ENCODE assay signal across 8 cellular contexts in genomic region chr11:35418282-35418846, GRCh38. TPM values are rescaled to one million over a fixed set of nuclear protein-coding genes. Genes with fewer than 3 reads are reported as not detected.
DNase-seq lines count a peak whose midpoint lies in the region; ATAC-seq and TF ChIP-seq lines count a peak whose summit lies in the region.

No MANE protein-coding gene starts in this region.

- no TSS peak for BruUV-seq in OCI-LY7 (replicated peaks; lab: Mats Ljungman, UMichigan)

- H3K9me3 ChIP-seq in OCI-LY7 (ENCODE audit: low read length), result no peaks in the 10 kb centered on the region

- H3K36me3 ChIP-seq in BJ (ENCODE audit: control insufficient read depth, insufficient read depth, low read length) (no peaks in the 10 kb centered on the region; the same call in 1 of the 2 replicates), OCI-LY7 (ENCODE audit: insufficient read depth, low read length) (no peaks in the 10 kb centered on the region)

- peaks cover 12% of the 10 kb centered on the region for H3K27me3 ChIP-seq in BJ (ENCODE audit: control insufficient read depth, insufficient read depth, low read length)

- POLR2A ChIA-PET in BJ (lab: Charles Lee), result no interaction called here
- POLR2A ChIA-PET in OCI-LY7 (lab: Charles Lee), result no interaction called here

- no peaks in the 10 kb centered on the region for H3K9me2 ChIP-seq in OCI-LY7 (ENCODE audit: insufficient read depth, low read length)

- DNase-seq in BJ (ENCODE audit: low read depth) (no peak), caudate nucleus (lab: John Stamatoyannopoulos, UW) (peak in 19 of 61 donors; percentile 3 to 59 (median 28)), nephron progenitor cell (peak; percentile 61), OCI-LY7 (ENCODE audit: low spot score) (no peak), NCI-H226 (no peak)

- no peak for TF ChIP-seq CTCF in BJ (IDR thresholded peaks at IDR 0.05; ENCODE audit: insufficient read depth, low read depth, low read length)
- TF ChIP-seq CTCF in nephron progenitor cell (IDR thresholded peaks at IDR 0.05), result no peak
- TF ChIP-seq CTCF in OCI-LY7 (conservative IDR thresholded peaks at IDR 0.05; ENCODE audit: low read length), result no peak

- H3K36me3 Mint-ChIP-seq in IgD-negative memory B cell, result no peaks in the 10 kb centered on the region
- no peaks in the 10 kb centered on the region for H3K36me3 Mint-ChIP-seq in nephron progenitor cell (ENCODE audit: low read depth)

- H3K4me2 ChIP-seq in OCI-LY7 (ENCODE audit: low read length), result no peak overlapping the region

- H3K4me1 Mint-ChIP-seq in IgD-negative memory B cell (peaks cover 0 to 7% (median 5%) of the 10 kb centered on the region in 3 donors), nephron progenitor cell (peaks cover 59% of the 10 kb centered on the region)

- no peaks in the 10 kb centered on the region for H3K4me1 ChIP-seq in OCI-LY7 (ENCODE audit: insufficient read depth, low read length, poor library complexity, severe bottlenecking)

- H4K20me1 ChIP-seq in OCI-LY7 (ENCODE audit: insufficient read depth, low read length), result no peaks in the 10 kb centered on the region

- H2AFZ ChIP-seq in OCI-LY7 (ENCODE audit: low read length), result no peak overlapping the region

- H3K27me3 Mint-ChIP-seq in IgD-negative memory B cell, result peaks cover 60% of the 10 kb centered on the region
- peaks cover 96% of the 10 kb centered on the region for H3K27me3 Mint-ChIP-seq in nephron progenitor cell (ENCODE audit: low read depth, poor library complexity)

- ATAC-seq in GM21529 (IDR thresholded peaks at IDR 0.05; ENCODE audit: unreplicated experiment), result no peak
- no peak for ATAC-seq in GM19395 (IDR thresholded peaks at IDR 0.05; ENCODE audit: unreplicated experiment)

- intact Hi-C loops in OCI-LY7 (cut with micrococcal nuclease; ENCODE audit: unreplicated experiment), result no loop called here

- H3K4me3 Mint-ChIP-seq in IgD-negative memory B cell (peak overlapping the region; percentile 47 to 86 (median 56)), nephron progenitor cell (peak overlapping the region; percentile 87)

- H3K27ac Mint-ChIP-seq in IgD-negative memory B cell (no peak overlapping the region), nephron progenitor cell (no peak overlapping the region)

- H3K4me3 ChIP-seq in BJ (ENCODE audit: low read depth, low read length) (peak overlapping the region; percentile 45), OCI-LY7 (ENCODE audit: low read depth, low read length, poor library complexity, severe bottlenecking) (no peak overlapping the region)

- no peaks in the 10 kb centered on the region for H3K79me2 ChIP-seq in OCI-LY7 (ENCODE audit: insufficient read depth, low read depth, low read length)

- peak overlapping the region; percentile 85 for H3K27ac ChIP-seq in caudate nucleus (ENCODE audit: low read depth, low read length)
- H3K27ac ChIP-seq in OCI-LY7 (ENCODE audit: low read depth, low read length, poor library complexity, severe bottlenecking), result no peak overlapping the region

- H3K9me3 Mint-ChIP-seq in IgD-negative memory B cell, result no peaks in the 10 kb centered on the region
- H3K9me3 Mint-ChIP-seq in nephron progenitor cell, result no peaks in the 10 kb centered on the region

- CTCF ChIA-PET in BJ (lab: Yijun Ruan, JAX) (interaction anchor here (0.9 to 1.9 kb wide), 3 partner anchors 14 to 65 kb away, joined by 3 to 5 read pairs (median 4); no protein-coding TSS in a partner anchor), OCI-LY7 (lab: Charles Lee; ENCODE audit: unreplicated experiment) (no interaction called here)

RNA-seq across cellular contexts. Expression of gene SLC1A2, which starts 1.0 kb away (rescaled TPM):
- polyA plus RNA-seq in BJ (2011; rRNA removed), result 0.60 and 0.83 TPM in 2 replicates
- polyA minus RNA-seq in BJ (2011; rRNA and poly(A)+ RNA removed), result 1.5 and 2.2 TPM in 2 replicates
- polyA plus RNA-seq in IgD-negative memory B cell, result not detected
- total RNA-seq in OCI-LY7 (2014; rRNA removed; shearing (Covaris generic)), result not detected in 2 replicates
- not detected in 2 replicates for total RNA-seq in OCI-LY7 (2022)
